13 cellular contexts compared by ENCODE assay signal in the genomic region with DNA sequence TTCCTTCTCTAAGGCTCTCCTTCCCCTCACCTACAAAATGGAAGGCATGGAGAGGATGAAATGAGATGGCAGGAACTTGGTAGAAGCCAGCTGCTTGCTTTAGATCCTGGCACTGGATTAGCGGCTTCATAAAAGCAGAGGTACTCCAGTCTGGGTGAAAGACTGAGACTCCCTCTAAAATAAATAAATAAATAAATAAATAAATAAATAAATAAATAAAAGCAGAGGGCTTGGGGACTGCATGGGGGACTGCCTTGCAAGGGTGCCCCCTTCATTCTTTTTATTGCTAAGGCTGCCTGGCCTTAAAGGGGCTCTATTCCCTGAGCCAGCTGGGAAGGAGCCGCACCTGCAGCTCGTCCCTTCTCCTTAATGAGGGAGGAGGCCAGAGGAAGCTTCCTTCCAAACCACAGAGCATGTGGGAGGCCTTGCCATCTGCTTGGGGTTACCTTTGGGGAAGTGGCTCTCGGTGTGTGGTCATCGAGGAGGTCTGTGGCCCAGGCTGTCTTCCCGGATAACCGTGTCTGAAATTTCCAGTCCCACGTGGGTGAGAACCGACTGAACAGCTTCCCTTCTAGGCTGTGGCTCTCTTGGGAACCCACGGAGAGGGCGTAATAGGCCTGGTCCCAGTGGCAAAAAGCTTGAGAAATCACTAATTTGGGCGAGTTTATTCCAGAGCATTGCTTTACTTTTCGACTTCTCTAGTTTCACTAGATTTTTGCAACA. TPM values are rescaled to one million over a fixed set of nuclear protein-coding genes. Genes with fewer than 3 reads are reported as not detected.
DNase-seq lines count a peak whose midpoint lies in the region; ATAC-seq, FAIRE-seq and TF ChIP-seq lines count a peak whose summit lies in the region.
"Had no signal": no experiment of that assay in that cellular context is flagged by ENCODE, and none has a peak within 500 bp of the region (broad histone marks: within the 10 kb centered on the region; RNA-seq: fewer than 3 reads in every experiment).

No MANE protein-coding gene starts in this region.

- no peaks in the 10 kb centered on the region for H3K27me3 ChIP-seq in K562 (ENCODE audit: control insufficient read depth in 2 of 2, insufficient read depth in 2 of 2, low read length in 2 of 2)
- H3K27me3 ChIP-seq: esophagus muscularis mucosa had no signal

- no peak for FAIRE-seq in K562 (lab: Jason Lieb, UNC)

- WGBS in K562 (ENCODE audit: insufficient coverage, low coverage, missing lambda C conversion rate): 29% methylated on average over 13 of the region's 13 CpGs

- H3K4me2 ChIP-seq in K562 (ENCODE audit: insufficient read depth, low read length): no peak overlapping the region

- no peak overlapping the region for H3K27ac ChIP-seq in K562 (ENCODE audit: extremely low read depth, low read depth, low read length)
- H3K27ac ChIP-seq: 22Rv1, esophagus muscularis mucosa had no signal

- TF ChIP-seq POLR2A in NB4 (IDR thresholded peaks at IDR 0.05; ENCODE audit: extremely low read depth, insufficient read length) (no peak), K562 (conservative IDR thresholded peaks at IDR 0.05) (no peak)

- TF ChIP-seq CTCF in NB4 (IDR thresholded peaks at IDR 0.05; ENCODE audit: low read depth, low read length): no peak
- TF ChIP-seq CTCF in K562 (IDR thresholded peaks at IDR 0.05 in 2 of 3, conservative IDR thresholded peaks at IDR 0.05 in 1 of 3; ENCODE audit: insufficient read depth in 2 of 3, low read depth in 1 of 3, low read length in 3 of 3): no peak

- in situ Hi-C loops in K562 (cut with MboI): no loop called here

- H3K9me1 ChIP-seq in K562 (ENCODE audit: control insufficient read depth, insufficient read depth, low read length): no peaks in the 10 kb centered on the region

- TF ChIP-seq EP300 in K562 (IDR thresholded peaks at IDR 0.05; ENCODE audit: low read length): peak; percentile 33; the same call in 1 of the 2 replicates

- H4K20me1 ChIP-seq in K562 (replicated peaks; ENCODE audit: control insufficient read depth, insufficient read depth, low read length): no peaks in the 10 kb centered on the region

- no peaks in the 10 kb centered on the region for H3K9me3 ChIP-seq in K562 (replicated peaks; ENCODE audit: control insufficient read depth, insufficient read depth, low read depth, low read length)
- H3K9me3 ChIP-seq: esophagus muscularis mucosa had no signal

- peaks cover 27 to 32% of the 10 kb centered on the region in 2 experiments for H3K4me1 ChIP-seq in K562 (replicated peaks in 1 of 2; ENCODE audit: control insufficient read depth in 2 of 2, insufficient read depth in 2 of 2, low read length in 2 of 2)

- no peak for TF ChIP-seq RAD21 in K562 (CRISPR knock-in tag; conservative IDR thresholded peaks at IDR 0.05 in 1 of 2, IDR thresholded peaks at IDR 0.05 in 1 of 2)

- H3K9ac ChIP-seq in K562 (ENCODE audit: insufficient read depth in 1 of 2, low read depth in 2 of 2, low read length in 2 of 2): peak overlapping the region in 1 of 2 experiments; percentile 66; a peak in 1 of 4 replicates

- intact Hi-C loops in K562 (cut with micrococcal nuclease) (no loop called here), sciatic nerve (cut with DNase I) (no loop called here)

- H3K4me3 ChIP-seq in NB4 (ENCODE audit: low read depth, low read length) (no peak overlapping the region), K562 (no peak overlapping the region)
- H3K4me3 ChIP-seq: esophagus muscularis mucosa had no signal

- ATAC-seq in K562 (no peak), sciatic nerve (peak; percentile 73), GM18907 (IDR thresholded peaks at IDR 0.05; ENCODE audit: unreplicated experiment) (no peak)
- ATAC-seq: HCT116; naive thymus-derived CD8-positive, alpha-beta T cell had no signal

- POLR2A ChIA-PET in K562 (lab: Yijun Ruan, JAX): interaction anchor here (0.6 to 2.0 kb wide), 9 partner anchors 9 to 1752 kb away, joined by 3 to 9 read pairs (median 4); no protein-coding TSS in a partner anchor

- peak; percentile 44 for DNase-seq in DMS 273 (lab: John Stamatoyannopoulos, UW; ENCODE audit: unreplicated experiment)
- no peak for DNase-seq in DMS 273 treated with DMSO at 0.1 percent for 48 hours (lab: John Stamatoyannopoulos, UW)
- DNase-seq in NB4 (ENCODE audit: low read depth): peak; percentile 94
- DNase-seq in K562 (ENCODE audit: extremely low read depth in 1 of 4, low spot score in 3 of 4): peak in 3 of 4 experiments; percentile 30 to 58 (median 49)
- peak; percentile 70 for DNase-seq in sciatic nerve (ENCODE audit: low spot score)
- no peak for DNase-seq in DMS53 treated with DMSO at 0.1 percent for 48 hours (lab: John Stamatoyannopoulos, UW; ENCODE audit: unreplicated experiment)
- no peak for DNase-seq in DMS153 (lab: John Stamatoyannopoulos, UW)
- DNase-seq: naive thymus-derived CD8-positive, alpha-beta T cell; NCI-H146 had no signal

- H3K79me2 ChIP-seq in K562 (ENCODE audit: control insufficient read depth, insufficient read depth, low read length): no peaks in the 10 kb centered on the region; the same call in 2 of the 3 replicates

- no TSS peak for BruUV-seq in K562 (replicated peaks; lab: Mats Ljungman, UMichigan)

- CTCF ChIA-PET in K562 (lab: Yijun Ruan, JAX; ENCODE audit: low intra/inter-chr PET ratio): interaction anchor here (0.6 kb wide), 1 partner anchor 393 kb away, joined by 4 read pairs; no protein-coding TSS in a partner anchor

- H3K36me3 ChIP-seq in K562 (ENCODE audit: control insufficient read depth, insufficient read depth, low read length): peaks cover 9% of the 10 kb centered on the region; the same call in 2 of the 3 replicates

- peak overlapping the region; percentile 74 for H2AFZ ChIP-seq in K562 (ENCODE audit: low read depth, low read length)

TF ChIP-seq in K562, 482 proteins besides CTCF, POLR2A, EP300 and RAD21 (continues in another document):
- TF ChIP-seq FOSL1 (tag; conservative IDR thresholded peaks at IDR 0.05) (no peak), PHB2 (IDR thresholded peaks at IDR 0.05; ENCODE audit: low read depth) (no peak)

RNA-seq across cellular contexts. Expression of a gene that starts 2.0 kb away (rescaled TPM):
- 34.5 and 126 TPM in 2 replicates for total RNA-seq in K562 (2011; cell fraction: chromatin; rRNA removed; ENCODE audit: low replicate concordance)
- 139 and 151 TPM in 2 replicates for total RNA-seq in K562 (2011; cell fraction: nucleolus; rRNA removed)
- total RNA-seq in K562 (2011; cell fraction: nucleoplasm; rRNA removed): 86.6 and 104 TPM in 2 replicates
- total RNA-seq in K562 (2014; rRNA removed) (23.9 and 40.2 TPM in 2 replicates), K562 (2014; rRNA removed; fragmentation: Illumina TruSeq; extraction: Trizol) (7.8 and 9.9 TPM in 2 replicates), K562 (2015; rRNA removed; fragmentation: Illumina TruSeq; extraction: Trizol) (15.5 and 16.3 TPM in 2 replicates), K562 (2021) (48.3 and 56.3 TPM in 2 replicates), sciatic nerve (40.8 TPM)
- polyA plus RNA-seq in K562 (2011; rRNA removed) (10.5 and 27.2 TPM in 2 replicates), K562 (2014; fragmentation: Illumina TruSeq; extraction: Trizol) (22.0 and 35.5 TPM in 2 replicates), K562 (2014; fragmentation: Nextera tagmentation; extraction: Ambion mirVana) (under 1 TPM; 0.36 to 0.45 TPM), K562 (2014; rRNA removed) (26.3 and 28.5 TPM in 2 replicates)
- polyA plus RNA-seq in K562 (2011; cell fraction: cytosol; rRNA removed): 21.9 and 44.0 TPM in 2 replicates
- 38.6 and 63.9 TPM in 2 replicates for polyA plus RNA-seq in K562 (2011; cell fraction: nucleus; rRNA removed)
- polyA plus RNA-seq in K562 (2012): 38.5 and 53.3 TPM in 2 replicates
- 27.1 and 30.6 TPM in 2 replicates for polyA minus RNA-seq in K562 (2011; rRNA and poly(A)+ RNA removed)
- 65.7 and 89.6 TPM in 2 replicates for polyA minus RNA-seq in K562 (2011; cell fraction: cytosol; rRNA and poly(A)+ RNA removed)
- polyA minus RNA-seq in K562 (2011; cell fraction: nucleus; rRNA and poly(A)+ RNA removed): 19.0 and 32.7 TPM in 2 replicates

RNA-seq across cellular contexts. Expression of a gene that starts 33.3 kb away (rescaled TPM):
- total RNA-seq in K562 (2011; cell fraction: chromatin; rRNA removed; ENCODE audit: low replicate concordance): not detected in 2 replicates
- total RNA-seq in K562 (2011; cell fraction: nucleolus; rRNA removed): not detected in 2 replicates
- not detected in 2 replicates for total RNA-seq in K562 (2011; cell fraction: nucleoplasm; rRNA removed)
- not detected in 2 replicates for total RNA-seq in K562 (2014; rRNA removed)
- total RNA-seq in K562 (2014; rRNA removed; fragmentation: Illumina TruSeq; extraction: Trizol): not detected in 2 replicates
- total RNA-seq in K562 (2015; rRNA removed; fragmentation: Illumina TruSeq; extraction: Trizol): not detected in 2 replicates
- 0.31 TPM in 1 of 2 replicates, not detected in the other for total RNA-seq in K562 (2021)
- not detected in 2 replicates for polyA plus RNA-seq in K562 (2011; rRNA removed)
- polyA plus RNA-seq in K562 (2011; cell fraction: cytosol; rRNA removed): not detected in 2 replicates
- polyA plus RNA-seq in K562 (2011; cell fraction: nucleus; rRNA removed): 0.30 TPM in 1 of 2 replicates, not detected in the other
- not detected in 2 replicates for polyA plus RNA-seq in K562 (2012)
- polyA plus RNA-seq in K562 (2014; fragmentation: Illumina TruSeq; extraction: Trizol): 0.18 TPM in 1 of 2 replicates, not detected in the other
- polyA plus RNA-seq in K562 (2014; fragmentation: Nextera tagmentation; extraction: Ambion mirVana): not detected
- polyA plus RNA-seq in K562 (2014; rRNA removed): not detected in 2 replicates
- polyA minus RNA-seq in K562 (2011; rRNA and poly(A)+ RNA removed): not detected in 2 replicates
- polyA minus RNA-seq in K562 (2011; cell fraction: cytosol; rRNA and poly(A)+ RNA removed): not detected in 2 replicates
- polyA minus RNA-seq in K562 (2011; cell fraction: nucleus; rRNA and poly(A)+ RNA removed): not detected in 2 replicates
- total RNA-seq in sciatic nerve: 17.3 TPM
- total RNA-seq: naive thymus-derived CD8-positive, alpha-beta T cell had no signal

RNA-seq across cellular contexts. Expression of a gene that starts 40.1 kb away (rescaled TPM):
- 91.4 and 102 TPM in 2 replicates for total RNA-seq in K562 (2011; cell fraction: chromatin; rRNA removed; ENCODE audit: low replicate concordance)
- 89.1 and 94.7 TPM in 2 replicates for total RNA-seq in K562 (2011; cell fraction: nucleolus; rRNA removed)
- total RNA-seq in K562 (2011; cell fraction: nucleoplasm; rRNA removed): 110 and 139 TPM in 2 replicates
- total RNA-seq in K562 (2014; rRNA removed): 351 and 360 TPM in 2 replicates
- 396 and 465 TPM in 2 replicates for total RNA-seq in K562 (2014; rRNA removed; fragmentation: Illumina TruSeq; extraction: Trizol)
- total RNA-seq in K562 (2015; rRNA removed; fragmentation: Illumina TruSeq; extraction: Trizol): 365 and 377 TPM in 2 replicates
- 263 and 299 TPM in 2 replicates for total RNA-seq in K562 (2021)
- polyA plus RNA-seq in K562 (2011; rRNA removed): 453 and 554 TPM in 2 replicates
- polyA plus RNA-seq in K562 (2011; cell fraction: cytosol; rRNA removed): 249 and 308 TPM in 2 replicates
- polyA plus RNA-seq in K562 (2011; cell fraction: nucleus; rRNA removed): 138 and 220 TPM in 2 replicates
- polyA plus RNA-seq in K562 (2012): 229 and 275 TPM in 2 replicates
- 373 and 453 TPM in 2 replicates for polyA plus RNA-seq in K562 (2014; fragmentation: Illumina TruSeq; extraction: Trizol)
- 100 to 1,000 TPM; 207 to 339 TPM for polyA plus RNA-seq in K562 (2014; fragmentation: Nextera tagmentation; extraction: Ambion mirVana)
- 390 and 400 TPM in 2 replicates for polyA plus RNA-seq in K562 (2014; rRNA removed)
- 703 TPM in 2 replicates for polyA minus RNA-seq in K562 (2011; rRNA and poly(A)+ RNA removed)
- 133 and 188 TPM in 2 replicates for polyA minus RNA-seq in K562 (2011; cell fraction: cytosol; rRNA and poly(A)+ RNA removed)
- 40.4 and 84.2 TPM in 2 replicates for polyA minus RNA-seq in K562 (2011; cell fraction: nucleus; rRNA and poly(A)+ RNA removed)
- 69.4 TPM for total RNA-seq in sciatic nerve

Comparison
In these comparisons a context has a peak if more than half of its experiments do, and no peak if none do; other contexts are left out.
1. DNase-seq: peak in DMS 273 (single experiment), NB4 (single experiment), K562 (3 of 4) and sciatic nerve (single experiment); none in DMS 273 treated with DMSO at 0.1 percent for 48 hours (single experiment), DMS53 treated with DMSO at 0.1 percent for 48 hours (single experiment) and DMS153 (single experiment).
2. RNA of a gene that starts 33.3 kb away (total RNA-seq): 17.3 TPM in sciatic nerve (single experiment); 0.31 TPM in K562; every median in the first group is over 10 times any median in the second.